2 cellular contexts compared by ENCODE assay signal in genomic region chr14:73059326-73059725, GRCh38.
TF ChIP-seq lines count a peak whose summit lies in the region.

No MANE protein-coding gene starts in this region.

TF ChIP-seq in H1, 55 proteins besides CTCF, POLR2A, EP300 and RAD21 (continued from another document):
- TF ChIP-seq GTF2F1 (IDR thresholded peaks at IDR 0.05; ENCODE audit: borderline replicate concordance, low read depth, low read length), result no peak
- TF ChIP-seq EZH2 (IDR thresholded peaks at IDR 0.05; ENCODE audit: low read depth, low read length, severe bottlenecking), result no peak
- TF ChIP-seq TEAD4 (IDR thresholded peaks at IDR 0.05; ENCODE audit: low read depth, low read length), result no peak
- no peak for TF ChIP-seq HDAC2 (IDR thresholded peaks at IDR 0.05; ENCODE audit: borderline replicate concordance in 1 of 2, low read depth in 2 of 2, low read length in 2 of 2)
TF ChIP-seq in H1: peak in this region for 0.

TF ChIP-seq in WTC11, 78 proteins besides CTCF, POLR2A, EP300 and RAD21:
- TF ChIP-seq AFF4 (CRISPR knock-in tag; IDR thresholded peaks at IDR 0.05; ENCODE audit: borderline replicate concordance) (no peak), ATF1 (CRISPR knock-in tag; IDR thresholded peaks at IDR 0.05) (no peak), NR1H2 (CRISPR knock-in tag; IDR thresholded peaks at IDR 0.05) (no peak), FOXK1 (CRISPR knock-in tag; IDR thresholded peaks at IDR 0.05) (no peak), ESRRA (CRISPR knock-in tag; IDR thresholded peaks at IDR 0.05; ENCODE audit: borderline replicate concordance) (no peak), CDX4 (CRISPR knock-in tag; IDR thresholded peaks at IDR 0.05; ENCODE audit: borderline replicate concordance) (no peak), TCF7 (CRISPR knock-in tag; IDR thresholded peaks at IDR 0.05; ENCODE audit: low read depth) (no peak), JUN (CRISPR knock-in tag; IDR thresholded peaks at IDR 0.05) (no peak), MXD4 (CRISPR knock-in tag; IDR thresholded peaks at IDR 0.05; ENCODE audit: borderline replicate concordance) (no peak), ERG (CRISPR knock-in tag; IDR thresholded peaks at IDR 0.05) (no peak)
